In genomic region chr18:73768043-73768442, GRCh38 we compare ENCODE assay signal across 14 cellular contexts.
DNase-seq lines count a peak whose midpoint lies in the region; ATAC-seq and TF ChIP-seq lines count a peak whose summit lies in the region.
"Had no signal": no experiment of that assay in that cellular context is flagged by ENCODE, and none has a peak within 500 bp of the region (broad histone marks: within the 10 kb centered on the region; RNA-seq: fewer than 3 reads in every experiment).

No MANE protein-coding gene starts in this region.

- peak; percentile 82 for ATAC-seq in DND-41 (ENCODE audit: insufficient read depth, low read depth)
- ATAC-seq: CD8-positive, alpha-beta T cell; Right ventricle myocardium inferior had no signal

- no peak for TF ChIP-seq CTCF in DND-41 (IDR thresholded peaks at IDR 0.05; ENCODE audit: borderline replicate concordance, extremely low read depth, low read length, poor library complexity, severe bottlenecking)
- TF ChIP-seq CTCF in A673 (conservative IDR thresholded peaks at IDR 0.05; ENCODE audit: low read depth, low read length) = no peak

- H3K27me3 ChIP-seq in DND-41 (ENCODE audit: insufficient read depth, low read length, poor library complexity) (no peaks in the 10 kb centered on the region), A673 (replicated peaks; ENCODE audit: insufficient read depth, low read depth, low read length, poor library complexity) (no peaks in the 10 kb centered on the region)

- H3K9me3 ChIP-seq in DND-41 (ENCODE audit: insufficient read depth, low read length, severe bottlenecking) = no peaks in the 10 kb centered on the region
- no peaks in the 10 kb centered on the region for H3K9me3 ChIP-seq in A673 (ENCODE audit: low read depth, low read length, poor library complexity, severe bottlenecking)

- CTCF ChIA-PET in A673 (lab: Charles Lee) = no interaction called here

- peak overlapping the region; percentile 42 for H3K9ac ChIP-seq in DND-41 (ENCODE audit: low read depth, low read length)

- no peaks in the 10 kb centered on the region for H4K20me1 ChIP-seq in DND-41 (ENCODE audit: insufficient read depth, low read length)

- H3K79me2 ChIP-seq in DND-41 (ENCODE audit: insufficient read depth, low read length) = no peaks in the 10 kb centered on the region

- peak overlapping the region; percentile 38; the same call in 1 of the 2 replicates for H2AFZ ChIP-seq in DND-41 (ENCODE audit: low read depth, low read length)

- intact Hi-C loops in A673 (cut with micrococcal nuclease; ENCODE audit: unreplicated experiment) (no loop called here), posterior cingulate gyrus (cut with DNase I) (no loop called here)

- peak; percentile 9 for DNase-seq in NCI-H1436 (lab: John Stamatoyannopoulos, UW)
- no peak for DNase-seq in NCI-H1436 treated with DMSO at 0.1 percent for 48 hours (lab: John Stamatoyannopoulos, UW)
- DNase-seq in DND-41 = peak; percentile 77
- peak; percentile 59 for DNase-seq in NCI-H345 (lab: John Stamatoyannopoulos, UW)
- DNase-seq in SHP77 treated with DMSO at 0.1 percent for 48 hours (lab: John Stamatoyannopoulos, UW) = peak; percentile 9
- DNase-seq in GM19240 (ENCODE audit: insufficient read length, low spot score) = no peak
- DNase-seq in A673 (ENCODE audit: low spot score) = no peak
- no peak for DNase-seq in posterior cingulate gyrus
- DNase-seq: CD8-positive, alpha-beta T cell; GOT3; KBM-7; NCI-H146; NCI-H524 had no signal

- peak overlapping the region; percentile 51 for H3K4me2 ChIP-seq in DND-41 (ENCODE audit: insufficient read depth, low read length)

- no peak overlapping the region for H3K4me3 ChIP-seq in DND-41 (ENCODE audit: low read depth in 1 of 2, low read length in 2 of 2)
- no peak overlapping the region for H3K4me3 ChIP-seq in A673 (ENCODE audit: low read depth, low read length, poor library complexity, severe bottlenecking)

- no TSS peak for BruUV-seq in A673 (replicated peaks; lab: Mats Ljungman, UMichigan)

- H3K27ac ChIP-seq in DND-41 (ENCODE audit: low read length) = peak overlapping the region; percentile 88
- no peak overlapping the region for H3K27ac ChIP-seq in A673 (ENCODE audit: low read depth, low read length, poor library complexity, severe bottlenecking)

- H3K4me1 ChIP-seq in DND-41 (ENCODE audit: insufficient read depth, low read length) (peaks cover 45% of the 10 kb centered on the region), A673 (ENCODE audit: insufficient read depth, low read length, poor library complexity, severe bottlenecking) (no peaks in the 10 kb centered on the region)

- POLR2A ChIA-PET in A673 (lab: Charles Lee; ENCODE audit: low non-redundant PET) = no interaction called here

- no peaks in the 10 kb centered on the region for H3K36me3 ChIP-seq in DND-41 (ENCODE audit: insufficient read depth, low read length)
- H3K36me3 ChIP-seq in A673 (ENCODE audit: insufficient read depth, low read length, poor library complexity, severe bottlenecking) = no peaks in the 10 kb centered on the region

Comparison
In these comparisons a context has a peak if more than half of its experiments do, and no peak if none do; other contexts are left out.
1. DNase-seq: peak in NCI-H1436 (single experiment), DND-41 (single experiment), NCI-H345 (single experiment) and SHP77 treated with DMSO at 0.1 percent for 48 hours (single experiment); none in NCI-H1436 treated with DMSO at 0.1 percent for 48 hours (single experiment), GM19240 (single experiment), A673 (single experiment) and posterior cingulate gyrus (0 of 10).